In genomic region chr11:3984896-3985295, GRCh38 we compare ENCODE assay signal across 9 cellular contexts.
DNase-seq lines count a peak whose midpoint lies in the region; ATAC-seq lines count a peak whose summit lies in the region.
"Had no signal": no experiment of that assay in that cellular context is flagged by ENCODE, and none has a peak within 500 bp of the region (broad histone marks: within the 10 kb centered on the region; RNA-seq: fewer than 3 reads in every experiment).

No MANE protein-coding gene starts in this region.

- H3K4me3 Mint-ChIP-seq in T-helper 2 cell treated with Interferon-gamma antibody and Interleukin-4, amounts not matched to agents 5 μg/mL and 100 μg/mL, for 36 hours: no peak overlapping the region
- H3K4me3 Mint-ChIP-seq in activated naive CD8-positive, alpha-beta T cell treated with anti-CD3 and anti-CD28 coated beads, Interleukin-2, amount 10 ng/mL, durations not matched to agents 7 days and 5 days: no peak overlapping the region
- H3K4me3 Mint-ChIP-seq in naive thymus-derived CD8-positive, alpha-beta T cell: peak overlapping the region in 6 of 10 donors; percentile 0 to 74 (median 10)

- H3K27ac Mint-ChIP-seq in T-helper 2 cell treated with Interferon-gamma antibody and Interleukin-4, amounts not matched to agents 5 μg/mL and 100 μg/mL, for 36 hours: peak overlapping the region; percentile 73
- peak overlapping the region; percentile 2 for H3K27ac Mint-ChIP-seq in activated naive CD8-positive, alpha-beta T cell treated with anti-CD3 and anti-CD28 coated beads, Interleukin-2, amount 10 ng/mL, durations not matched to agents 7 days and 5 days
- H3K27ac Mint-ChIP-seq in naive thymus-derived CD8-positive, alpha-beta T cell: peak overlapping the region; percentile 75 to 93 (median 90)

- no peaks in the 10 kb centered on the region for H3K9me3 Mint-ChIP-seq in T-helper 2 cell treated with Interferon-gamma antibody and Interleukin-4, amounts not matched to agents 5 μg/mL and 100 μg/mL, for 36 hours
- no peaks in the 10 kb centered on the region for H3K9me3 Mint-ChIP-seq in activated naive CD8-positive, alpha-beta T cell treated with anti-CD3 and anti-CD28 coated beads, Interleukin-2, amount 10 ng/mL, durations not matched to agents 7 days and 5 days
- peaks cover 0 to 1% (median 0%) of the 10 kb centered on the region in 9 donors for H3K9me3 Mint-ChIP-seq in naive thymus-derived CD8-positive, alpha-beta T cell

- peak; percentile 66 for ATAC-seq in activated naive CD8-positive, alpha-beta T cell treated with anti-CD3 and anti-CD28 coated beads, Interleukin-2, amount 10 ng/mL, durations not matched to agents 7 days and 5 days (ENCODE audit: low read depth)
- ATAC-seq in naive thymus-derived CD8-positive, alpha-beta T cell: peak; percentile 67 to 71
- no peak for ATAC-seq in GM18873 (IDR thresholded peaks at IDR 0.05; ENCODE audit: low FRiP score, unreplicated experiment)

- no peaks in the 10 kb centered on the region for H3K27me3 Mint-ChIP-seq in T-helper 2 cell treated with Interferon-gamma antibody and Interleukin-4, amounts not matched to agents 5 μg/mL and 100 μg/mL, for 36 hours (ENCODE audit: low read depth)
- no peaks in the 10 kb centered on the region for H3K27me3 Mint-ChIP-seq in activated naive CD8-positive, alpha-beta T cell treated with anti-CD3 and anti-CD28 coated beads, Interleukin-2, amount 10 ng/mL, durations not matched to agents 7 days and 5 days
- H3K27me3 Mint-ChIP-seq in naive thymus-derived CD8-positive, alpha-beta T cell: no peaks in the 10 kb centered on the region

- peaks cover 17% of the 10 kb centered on the region for H3K36me3 Mint-ChIP-seq in T-helper 2 cell treated with Interferon-gamma antibody and Interleukin-4, amounts not matched to agents 5 μg/mL and 100 μg/mL, for 36 hours (ENCODE audit: low read depth)
- H3K36me3 Mint-ChIP-seq in activated naive CD8-positive, alpha-beta T cell treated with anti-CD3 and anti-CD28 coated beads, Interleukin-2, amount 10 ng/mL, durations not matched to agents 7 days and 5 days: peaks cover 20% of the 10 kb centered on the region
- H3K36me3 Mint-ChIP-seq in naive thymus-derived CD8-positive, alpha-beta T cell: peaks cover 0 to 15% (median 0%) of the 10 kb centered on the region in 3 donors

- H3K4me1 Mint-ChIP-seq in T-helper 2 cell treated with Interferon-gamma antibody and Interleukin-4, amounts not matched to agents 5 μg/mL and 100 μg/mL, for 36 hours (ENCODE audit: low read depth): peaks cover 57% of the 10 kb centered on the region
- peaks cover 58% of the 10 kb centered on the region for H3K4me1 Mint-ChIP-seq in activated naive CD8-positive, alpha-beta T cell treated with anti-CD3 and anti-CD28 coated beads, Interleukin-2, amount 10 ng/mL, durations not matched to agents 7 days and 5 days
- H3K4me1 Mint-ChIP-seq in naive thymus-derived CD8-positive, alpha-beta T cell: peaks cover 48 to 95% (median 93%) of the 10 kb centered on the region in 4 donors

- POLR2A ChIA-PET in activated naive CD8-positive, alpha-beta T cell treated with anti-CD3 and anti-CD28 coated beads, Interleukin-2, amount 10 ng/mL, durations not matched to agents 7 days and 5 days (lab: Charles Lee): interaction anchor here (1.0 to 1.4 kb wide), 2 partner anchors 34 to 130 kb away, joined by 4 to 10 read pairs; partner anchors contain the start of gene STIM1
- POLR2A ChIA-PET in naive thymus-derived CD8-positive, alpha-beta T cell (lab: Charles Lee): interaction anchor here (0.6 to 1.7 kb wide), 7 partner anchors 28 to 143 kb away, joined by 3 to 13 read pairs (median 5); partner anchors contain the start of gene STIM1

- DNase-seq in D341Med (ENCODE audit: low spot score) (peak; percentile 25), COR-L47 (lab: John Stamatoyannopoulos, UW) (no peak), NCI-H1436 treated with DMSO at 0.1 percent for 48 hours (lab: John Stamatoyannopoulos, UW) (no peak)
- DNase-seq in T-helper 2 cell treated with Interferon-gamma antibody and Interleukin-4, amounts not matched to agents 5 μg/mL and 100 μg/mL, for 36 hours (ENCODE audit: low spot score): peak; percentile 30
- peak; percentile 42 for DNase-seq in activated naive CD8-positive, alpha-beta T cell treated with anti-CD3 and anti-CD28 coated beads, Interleukin-2, amount 10 ng/mL, durations not matched to agents 7 days and 5 days
- peak in 9 of 10 donors; percentile 25 to 70 (median 44) for DNase-seq in naive thymus-derived CD8-positive, alpha-beta T cell
- no peak for DNase-seq in NK-92 treated with Interleukin-12 subunit alpha and Interleukin-12 subunit beta, amount 100 ng/mL, for 24 hours (lab: John Stamatoyannopoulos, UW)
- DNase-seq: right lobe of liver had no signal

Comparison
In these comparisons a context has a peak if more than half of its experiments do, and no peak if none do; other contexts are left out.
1. DNase-seq: peak in D341Med (single experiment), T-helper 2 cell treated with Interferon-gamma antibody and Interleukin-4, amounts not matched to agents 5 μg/mL and 100 μg/mL, for 36 hours (single experiment), activated naive CD8-positive, alpha-beta T cell treated with anti-CD3 and anti-CD28 coated beads, Interleukin-2, amount 10 ng/mL, durations not matched to agents 7 days and 5 days (single experiment) and naive thymus-derived CD8-positive, alpha-beta T cell (9 of 10); none in COR-L47 (single experiment), NCI-H1436 treated with DMSO at 0.1 percent for 48 hours (single experiment) and NK-92 treated with Interleukin-12 subunit alpha and Interleukin-12 subunit beta, amount 100 ng/mL, for 24 hours (single experiment).
2. H3K27ac Mint-ChIP-seq: peak in every context shown above with its lines; median percentile 90 in naive thymus-derived CD8-positive, alpha-beta T cell; 73 in T-helper 2 cell treated with Interferon-gamma antibody and Interleukin-4, amounts not matched to agents 5 μg/mL and 100 μg/mL, for 36 hours; 2 in activated naive CD8-positive, alpha-beta T cell treated with anti-CD3 and anti-CD28 coated beads, Interleukin-2, amount 10 ng/mL, durations not matched to agents 7 days and 5 days.
3. H3K4me3 Mint-ChIP-seq: peak in naive thymus-derived CD8-positive, alpha-beta T cell (6 of 10); none in T-helper 2 cell treated with Interferon-gamma antibody and Interleukin-4, amounts not matched to agents 5 μg/mL and 100 μg/mL, for 36 hours (single experiment) and activated naive CD8-positive, alpha-beta T cell treated with anti-CD3 and anti-CD28 coated beads, Interleukin-2, amount 10 ng/mL, durations not matched to agents 7 days and 5 days (single experiment).